ENCODE assay signal across 1 cellular context in the genomic region with DNA sequence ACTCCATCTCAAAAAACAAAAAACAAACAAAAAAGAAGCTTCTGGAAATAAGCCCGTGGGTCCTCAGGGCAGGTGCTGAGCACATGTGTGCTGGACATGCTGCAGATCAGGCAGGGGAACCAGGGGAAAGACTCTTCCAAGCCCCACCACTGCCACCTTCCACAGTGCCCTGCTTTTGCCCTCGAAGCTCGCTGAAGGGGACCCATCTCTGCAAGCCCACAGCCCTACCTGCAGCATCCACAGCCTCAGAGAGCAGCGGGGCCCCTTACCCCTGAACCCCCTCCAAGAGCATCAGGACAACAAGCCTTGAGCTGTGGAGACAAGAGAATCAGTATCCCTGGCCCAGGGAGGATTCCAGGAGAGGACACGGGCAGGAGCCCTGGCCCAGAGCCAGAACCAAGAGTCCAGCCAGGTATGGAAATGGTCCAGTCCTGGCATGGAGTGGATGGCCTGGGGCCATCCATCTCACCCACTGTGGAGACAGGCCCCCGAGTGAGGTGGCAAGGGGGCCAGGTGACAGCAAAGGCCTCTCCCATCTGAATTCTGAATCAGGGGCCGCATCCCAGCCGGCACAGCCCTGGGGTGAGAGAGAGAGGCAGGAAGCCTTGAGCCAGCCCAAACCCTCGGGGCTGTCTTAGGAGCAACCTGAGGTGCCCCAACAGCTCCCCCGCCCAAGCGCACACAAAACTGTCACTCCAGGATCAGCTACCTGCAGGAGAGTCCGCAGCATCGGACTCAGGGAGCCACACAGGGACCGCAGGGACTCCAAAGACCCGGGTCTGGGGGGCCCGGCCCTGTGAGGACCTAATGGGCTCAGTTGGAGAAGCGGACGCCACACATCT.
TF ChIP-seq lines count a peak whose summit lies in the region.

No MANE protein-coding gene starts in this region.

TF ChIP-seq in K562, 482 proteins besides CTCF, POLR2A, EP300 and RAD21:
- no peak for TF ChIP-seq SIN3A (IDR thresholded peaks at IDR 0.05; ENCODE audit: borderline replicate concordance in 2 of 2, control insufficient read depth in 1 of 2, low read depth in 2 of 2, low read length in 2 of 2)
- peak; percentile 38 for TF ChIP-seq NFIC (IDR thresholded peaks at IDR 0.05)
